ENCODE assay signal across 18 cellular contexts in the genomic region with DNA sequence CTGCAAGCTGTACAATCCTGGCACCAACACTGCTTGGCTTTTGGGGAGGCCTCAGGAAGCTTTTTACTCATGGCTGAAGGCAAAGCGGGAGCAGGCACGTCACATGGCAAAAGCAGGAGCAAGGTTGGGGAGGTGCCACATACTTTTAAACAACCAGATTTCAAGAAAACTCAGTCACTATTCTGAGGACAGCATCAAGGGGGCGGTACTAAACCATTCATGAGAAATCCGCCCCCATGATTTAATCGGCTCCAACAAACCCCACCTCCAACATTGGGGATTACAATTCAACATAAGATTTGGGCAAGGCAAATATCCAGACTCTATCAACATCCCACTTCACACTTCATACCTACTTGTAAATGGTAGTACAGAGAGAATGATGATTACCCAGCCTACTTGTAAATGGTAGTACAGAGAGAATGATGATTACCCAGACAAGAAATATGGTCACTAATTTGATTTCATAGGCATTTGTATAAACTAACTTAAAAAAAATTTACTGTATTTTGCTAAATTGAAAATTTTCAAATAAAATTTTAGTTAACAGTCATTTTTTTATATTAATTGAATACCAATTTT.
"Had no signal": no experiment of that assay in that cellular context is flagged by ENCODE, and none has a peak within 500 bp of the region (broad histone marks: within the 10 kb centered on the region; RNA-seq: fewer than 3 reads in every experiment).

No MANE protein-coding gene starts in this region.

- H3K4me3 ChIP-seq: lower lobe of right lung, sigmoid colon, spleen, stomach, testis, upper lobe of right lung had no signal

- H3K9me3 Mint-ChIP-seq: activated T-helper 1 cell treated with anti-CD3 and anti-CD28 coated beads, Interleukin-12 subunit alpha, Interleukin-12 subunit beta, Interleukin-2, Interleukin-4 antibody, amounts not matched to agents 30 ng/mL and 10 ng/mL and 1 ng/mL, durations not matched to agents 14 hours and 24 hours and 36 hours; mesothelial cell of epicardium had no signal

- H3K27ac ChIP-seq: lower lobe of right lung, sigmoid colon, spleen, stomach, testis, upper lobe of right lung had no signal

- H3K36me3 Mint-ChIP-seq: mesothelial cell of epicardium had no signal

- H3K4me1 Mint-ChIP-seq: mesothelial cell of epicardium had no signal

- H3K36me3 ChIP-seq: spleen, upper lobe of right lung had no signal

- H3K4me1 ChIP-seq: lower lobe of right lung, sigmoid colon, stomach, testis, upper lobe of right lung had no signal

- ATAC-seq: left colon, lower lobe of right lung, upper lobe of right lung had no signal

- FAIRE-seq: frontal cortex had no signal

- H3K4me3 Mint-ChIP-seq: activated T-helper 1 cell treated with anti-CD3 and anti-CD28 coated beads, Interleukin-12 subunit alpha, Interleukin-12 subunit beta, Interleukin-2, Interleukin-4 antibody, amounts not matched to agents 30 ng/mL and 10 ng/mL and 1 ng/mL, durations not matched to agents 14 hours and 24 hours and 36 hours; mesothelial cell of epicardium had no signal

- H3K27me3 ChIP-seq: sigmoid colon, spleen, stomach, testis, upper lobe of right lung had no signal

- DNase-seq: activated CD4-positive, alpha-beta T cell treated with anti-CD3 and anti-CD28 coated beads, Interleukin-2, amount 50 U/mL, for 1 hour; activated CD4-positive, CD25-positive, alpha-beta regulatory T cell; activated CD8-positive, alpha-beta memory T cell treated with anti-CD3 and anti-CD28 coated beads for 24 hours; activated naive CD4-positive, alpha-beta T cell; aorta; cortex of kidney; effector CD8-positive, alpha-beta T cell; head of caudate nucleus; left colon; lower lobe of right lung; sigmoid colon; spleen; stomach; testis; upper lobe of right lung had no signal

- H3K27ac Mint-ChIP-seq: activated T-helper 1 cell treated with anti-CD3 and anti-CD28 coated beads, Interleukin-12 subunit alpha, Interleukin-12 subunit beta, Interleukin-2, Interleukin-4 antibody, amounts not matched to agents 30 ng/mL and 10 ng/mL and 1 ng/mL, durations not matched to agents 14 hours and 24 hours and 36 hours; mesothelial cell of epicardium had no signal

- H3K9me3 ChIP-seq: lower lobe of right lung, sigmoid colon, spleen, stomach, testis, upper lobe of right lung had no signal
